Comparison of ENCODE assay signal across 25 cellular contexts in the genomic region with DNA sequence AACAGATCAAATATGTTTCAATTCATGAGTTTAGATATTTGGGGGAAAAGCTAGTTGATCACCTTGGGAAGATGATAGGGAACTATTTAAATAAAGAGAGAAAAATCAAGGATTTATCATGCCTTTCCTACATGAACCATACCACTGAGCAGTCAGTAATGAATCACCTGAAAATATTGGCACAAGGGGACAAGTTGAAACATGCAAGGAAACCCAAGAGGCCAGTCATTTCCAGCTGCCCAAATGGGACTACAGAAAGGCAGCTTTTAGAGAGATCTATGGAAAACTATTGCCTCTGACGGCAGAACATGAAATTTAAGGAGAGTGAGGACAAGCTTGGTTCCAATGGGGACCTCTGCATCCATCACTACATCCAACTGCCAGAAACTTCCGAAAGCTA. TPM values are rescaled to one million over a fixed set of nuclear protein-coding genes. Genes with fewer than 3 reads are reported as not detected.
DNase-seq lines count a peak whose midpoint lies in the region; ATAC-seq, FAIRE-seq and TF ChIP-seq lines count a peak whose summit lies in the region.
"Had no signal": no experiment of that assay in that cellular context is flagged by ENCODE, and none has a peak within 500 bp of the region (broad histone marks: within the 10 kb centered on the region; RNA-seq: fewer than 3 reads in every experiment).

No MANE protein-coding gene starts in this region.

- H3K4me3 Mint-ChIP-seq in activated CD4-positive, alpha-beta memory T cell treated with anti-CD3 and anti-CD28 coated beads, Interleukin-2, amount 10 ng/mL, durations not matched to agents 7 days and 5 days = no peak overlapping the region
- H3K4me3 Mint-ChIP-seq: CD4-positive, alpha-beta T cell had no signal

- TF ChIP-seq CTCF in bronchial epithelial cell (IDR thresholded peaks at IDR 0.05; ENCODE audit: insufficient read depth, low read length, severe bottlenecking) (no peak), foreskin keratinocyte (conservative IDR thresholded peaks at IDR 0.05) (no peak)

- H3K27ac Mint-ChIP-seq in activated CD4-positive, alpha-beta memory T cell treated with anti-CD3 and anti-CD28 coated beads, Interleukin-2, amount 10 ng/mL, durations not matched to agents 7 days and 5 days = no peak overlapping the region
- H3K27ac Mint-ChIP-seq: CD4-positive, alpha-beta T cell had no signal

- H3K36me3 ChIP-seq in bronchial epithelial cell (ENCODE audit: control insufficient read depth, insufficient read depth, low read length) = no peaks in the 10 kb centered on the region
- H3K36me3 ChIP-seq: BLaER1 had no signal

- DNase-seq in DMS53 (lab: John Stamatoyannopoulos, UW) (peak; percentile 41), DMS53 treated with DMSO at 0.1 percent for 48 hours (lab: John Stamatoyannopoulos, UW; ENCODE audit: unreplicated experiment) (no peak), HT1080 (ENCODE audit: low read depth) (peak; percentile 45), bronchial epithelial cell (ENCODE audit: low read depth) (peak; percentile 97), foreskin keratinocyte (peak; percentile 77 to 89), dedifferentiated amniotic fluid mesenchymal stem cell (ENCODE audit: extremely low spot score) (no peak), T-helper 1 cell (no peak)
- no peak for DNase-seq in activated CD4-positive, alpha-beta memory T cell treated with anti-CD3 and anti-CD28 coated beads, Interleukin-2, amount 10 ng/mL, durations not matched to agents 7 days and 5 days
- DNase-seq: ACHN; CD4-positive, alpha-beta T cell; COR-L47; GOT3; IMR-90; MV-4-11; NCI-H1417; NCI-H187; NK-92 treated with Interleukin-12 subunit alpha and Interleukin-12 subunit beta, amount 100 ng/mL, for 24 hours; Right ventricle myocardium superior had no signal

- H3K27ac ChIP-seq in foreskin keratinocyte = no peak overlapping the region
- H3K27ac ChIP-seq: 22Rv1, BLaER1, KMS-11 had no signal

- peaks cover 16% of the 10 kb centered on the region for H3K4me1 ChIP-seq in foreskin keratinocyte

- peak; percentile 92 for ATAC-seq in foreskin keratinocyte
- ATAC-seq: HCT116, Panc1 had no signal

- CTCF ChIA-PET in activated CD4-positive, alpha-beta memory T cell treated with anti-CD3 and anti-CD28 coated beads, Interleukin-2, amount 10 ng/mL, durations not matched to agents 7 days and 5 days (lab: Charles Lee) = no interaction called here

- POLR2A ChIA-PET in activated CD4-positive, alpha-beta memory T cell treated with anti-CD3 and anti-CD28 coated beads, Interleukin-2, amount 10 ng/mL, durations not matched to agents 7 days and 5 days (lab: Charles Lee) = no interaction called here

- no peak for FAIRE-seq in bronchial epithelial cell (lab: Jason Lieb, UNC)
- FAIRE-seq: G401.6, GM18507 had no signal

- H3K27me3 Mint-ChIP-seq in activated CD4-positive, alpha-beta memory T cell treated with anti-CD3 and anti-CD28 coated beads, Interleukin-2, amount 10 ng/mL, durations not matched to agents 7 days and 5 days = peaks cover 2% of the 10 kb centered on the region
- H3K27me3 Mint-ChIP-seq: CD4-positive, alpha-beta T cell had no signal

- H3K27me3 ChIP-seq in bronchial epithelial cell (ENCODE audit: control insufficient read depth, insufficient read depth, low read length) (no peaks in the 10 kb centered on the region), foreskin keratinocyte (no peaks in the 10 kb centered on the region)
- H3K27me3 ChIP-seq: BLaER1 had no signal

- H3K4me3 ChIP-seq in bronchial epithelial cell (ENCODE audit: low read depth, low read length) = no peak overlapping the region
- H3K4me3 ChIP-seq: BLaER1 had no signal

- no peaks in the 10 kb centered on the region for H3K4me1 Mint-ChIP-seq in activated CD4-positive, alpha-beta memory T cell treated with anti-CD3 and anti-CD28 coated beads, Interleukin-2, amount 10 ng/mL, durations not matched to agents 7 days and 5 days

- H3K36me3 Mint-ChIP-seq in activated CD4-positive, alpha-beta memory T cell treated with anti-CD3 and anti-CD28 coated beads, Interleukin-2, amount 10 ng/mL, durations not matched to agents 7 days and 5 days (ENCODE audit: low read depth) = no peaks in the 10 kb centered on the region

- peaks cover 11% of the 10 kb centered on the region for H3K9me3 Mint-ChIP-seq in activated CD4-positive, alpha-beta memory T cell treated with anti-CD3 and anti-CD28 coated beads, Interleukin-2, amount 10 ng/mL, durations not matched to agents 7 days and 5 days

RNA-seq across cellular contexts. Expression of a gene that starts 14.1 kb away (rescaled TPM):
- total RNA-seq in HT1080 (2014; rRNA removed; shearing (Covaris generic)) = 7.6 and 12.4 TPM in 2 replicates
- polyA plus RNA-seq in HT1080 (2015; cell fraction: cytosol; rRNA removed) = 13.4 and 17.9 TPM in 2 replicates
- polyA plus RNA-seq in HT1080 (2015; cell fraction: nucleus; rRNA removed) = 20.1 and 22.0 TPM in 2 replicates
- total RNA-seq in bronchial epithelial cell (2.6 and 3.5 TPM in 2 replicates), foreskin keratinocyte (11.2 and 12.6 TPM in 2 replicates)
- polyA plus RNA-seq in foreskin keratinocyte = 4.7 and 4.8 TPM in 2 replicates
- total RNA-seq in activated CD4-positive, alpha-beta memory T cell treated with anti-CD3 and anti-CD28 coated beads, Interleukin-2, amount 10 ng/mL, durations not matched to agents 7 days and 5 days = 10 to 100 TPM; 53.7 to 54.9 TPM

Comparison
In these comparisons a context has a peak if more than half of its experiments do, and no peak if none do; other contexts are left out.
1. DNase-seq: peak in DMS53 (single experiment), HT1080 (single experiment), bronchial epithelial cell (single experiment) and foreskin keratinocyte (2 of 2); none in DMS53 treated with DMSO at 0.1 percent for 48 hours (single experiment), activated CD4-positive, alpha-beta memory T cell treated with anti-CD3 and anti-CD28 coated beads, Interleukin-2, amount 10 ng/mL, durations not matched to agents 7 days and 5 days (single experiment), dedifferentiated amniotic fluid mesenchymal stem cell (single experiment) and T-helper 1 cell (0 of 5).